Comparison of ENCODE assay signal across 8 cellular contexts in the genomic region with DNA sequence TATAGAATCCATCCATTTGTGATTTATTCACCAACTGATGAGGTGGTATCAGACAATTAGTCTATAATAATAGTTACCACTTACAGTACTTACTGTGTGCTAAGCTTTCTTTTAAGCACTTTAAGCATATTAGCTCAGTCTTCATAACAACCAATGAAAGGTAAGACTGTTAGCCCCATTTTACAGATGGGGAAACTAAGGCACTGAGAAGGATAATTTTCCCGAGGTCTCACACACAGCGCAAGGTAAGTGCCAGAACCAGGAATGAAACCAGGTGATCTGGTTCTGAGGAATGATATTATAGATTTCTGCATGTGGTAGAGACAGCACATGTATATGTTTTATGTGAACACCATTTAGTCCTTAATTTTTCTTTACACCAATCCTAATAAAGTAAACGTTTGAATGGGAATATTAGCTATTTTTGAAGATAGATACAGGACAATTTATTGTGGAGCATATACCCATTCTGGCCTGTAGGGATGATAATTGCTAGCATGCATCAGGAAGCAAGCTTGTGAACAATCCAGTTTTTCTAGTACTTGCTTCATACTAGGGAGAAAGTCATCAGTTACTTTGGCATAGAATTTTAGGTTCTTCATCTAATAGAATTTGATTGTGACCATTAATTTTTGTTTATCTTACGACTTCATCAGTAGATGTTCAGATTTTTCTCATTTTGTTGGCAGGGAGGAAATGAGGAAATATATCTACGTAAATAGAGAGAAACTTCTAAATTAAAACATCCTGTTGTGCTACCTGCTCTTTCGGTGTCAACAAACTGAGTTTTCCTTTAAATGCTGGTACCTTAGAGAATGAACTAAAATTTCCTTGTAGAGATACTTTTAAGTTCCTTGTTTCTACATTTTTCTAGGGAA. TPM values are rescaled to one million over a fixed set of nuclear protein-coding genes. Genes with fewer than 3 reads are reported as not detected.
A peak's percentile ranks its signal among the peaks of the same experiment; 100 is the strongest.
DNase-seq lines count a peak whose midpoint lies in the region; FAIRE-seq and TF ChIP-seq lines count a peak whose summit lies in the region.

No MANE protein-coding gene starts in this region.

- no peaks in the 10 kb centered on the region for H3K9me3 ChIP-seq in CD8-positive, alpha-beta memory T cell (ENCODE audit: low read length)
- H3K9me3 ChIP-seq in uterus = no peaks in the 10 kb centered on the region

- no peak overlapping the region for H2AK5ac ChIP-seq in mesendoderm (ENCODE audit: low read length)

- H3K4ac ChIP-seq in mesendoderm (ENCODE audit: low read depth, low read length) = no peak overlapping the region

- H3K4me3 Mint-ChIP-seq in CD8-positive, alpha-beta memory T cell = peak overlapping the region; percentile 85 to 99 (median 97)
- H3K4me3 Mint-ChIP-seq in nephron = peak overlapping the region; percentile 92 to 99 (median 99)

- no peaks in the 10 kb centered on the region for H3K9me3 Mint-ChIP-seq in CD8-positive, alpha-beta memory T cell
- H3K9me3 Mint-ChIP-seq in nephron = no peaks in the 10 kb centered on the region

- no peak overlapping the region for H2BK120ac ChIP-seq in mesendoderm (ENCODE audit: low read depth, low read length)

- H3K79me2 ChIP-seq in mesendoderm (ENCODE audit: control insufficient read depth, insufficient read depth, low read length) = peaks cover 69% of the 10 kb centered on the region

- H3K27ac ChIP-seq in CD8-positive, alpha-beta memory T cell (ENCODE audit: low read depth, low read length) = no peak overlapping the region
- H3K27ac ChIP-seq in mesendoderm (ENCODE audit: low read depth, low read length) (no peak overlapping the region), uterus (no peak overlapping the region)

- no peak overlapping the region for H3K23ac ChIP-seq in mesendoderm (ENCODE audit: low read length)

- H4K8ac ChIP-seq in mesendoderm (ENCODE audit: low read depth, low read length) = no peak overlapping the region

- no peak overlapping the region for H3K56ac ChIP-seq in mesendoderm (ENCODE audit: low read length)

- POLR2A ChIA-PET in CD8-positive, alpha-beta memory T cell (lab: Charles Lee) = interaction anchor here (0.9 to 1.7 kb wide), 3 partner anchors 8 to 79 kb away, joined by 3 to 5 read pairs (median 4); no protein-coding TSS in a partner anchor

- no peaks in the 10 kb centered on the region for H3K27me3 Mint-ChIP-seq in CD8-positive, alpha-beta memory T cell
- H3K27me3 Mint-ChIP-seq in nephron (ENCODE audit: low read depth) = no peaks in the 10 kb centered on the region

- DNase-seq in CD8-positive, alpha-beta memory T cell = no peak
- DNase-seq in LNCaP clone FGC (ENCODE audit: low read depth) = peak; percentile 63
- peak; percentile 26 to 45 for DNase-seq in cardiac fibroblast (ENCODE audit: low read depth in 2 of 2)
- no peak for DNase-seq in activated CD4-positive, CD25-positive, alpha-beta regulatory T cell (lab: John Stamatoyannopoulos, UW)
- DNase-seq in mesendoderm = no peak
- DNase-seq in uterus = no peak
- no peak for DNase-seq in D721Med (ENCODE audit: insufficient read length, low spot score)

- peak overlapping the region; percentile 49 to 99 (median 92) for H3K27ac Mint-ChIP-seq in CD8-positive, alpha-beta memory T cell
- H3K27ac Mint-ChIP-seq in nephron = no peak overlapping the region

- no peak overlapping the region for H2BK15ac ChIP-seq in mesendoderm (replicated peaks; ENCODE audit: low read depth)

- intact Hi-C loops in uterus (cut with DNase I; ENCODE audit: low total_unique reads) = loop anchor here (10.0 kb wide), 1 partner anchor 76 kb away; the partner anchor contains the start of genes STK4 and TOMM34

- H3K9ac ChIP-seq in mesendoderm (ENCODE audit: low read length) = no peak overlapping the region

- H3K36me3 ChIP-seq in CD8-positive, alpha-beta memory T cell (ENCODE audit: insufficient read depth, low read length) = no peaks in the 10 kb centered on the region
- H3K36me3 ChIP-seq in mesendoderm (ENCODE audit: control insufficient read depth, insufficient read depth, low read length) (no peaks in the 10 kb centered on the region), uterus (no peaks in the 10 kb centered on the region)

- peaks cover 80 to 88% (median 82%) of the 10 kb centered on the region in 3 donors for H3K4me1 Mint-ChIP-seq in CD8-positive, alpha-beta memory T cell
- peaks cover 49% of the 10 kb centered on the region for H3K4me1 Mint-ChIP-seq in nephron

- H3K36me3 Mint-ChIP-seq in CD8-positive, alpha-beta memory T cell = peaks cover 0 to 61% (median 4%) of the 10 kb centered on the region in 3 donors
- peaks cover 14% of the 10 kb centered on the region for H3K36me3 Mint-ChIP-seq in nephron (ENCODE audit: low read depth)

- TF ChIP-seq POLR2A in uterus (IDR thresholded peaks at IDR 0.05) = no peak

- CTCF ChIA-PET in CD8-positive, alpha-beta memory T cell (lab: Charles Lee) = interaction anchor here (0.6 to 1.9 kb wide), 7 partner anchors 10 to 79 kb away, joined by 3 to 5 read pairs (median 3); partner anchors contain the start of genes PABPC1L and STK4

- no peaks in the 10 kb centered on the region for H3K27me3 ChIP-seq in CD8-positive, alpha-beta memory T cell (ENCODE audit: insufficient read depth, low read length, poor library complexity, severe bottlenecking)
- H3K27me3 ChIP-seq in mesendoderm (ENCODE audit: insufficient read depth, low read length, poor library complexity) (no peaks in the 10 kb centered on the region), uterus (no peaks in the 10 kb centered on the region)

- H3K4me3 ChIP-seq in CD8-positive, alpha-beta memory T cell (ENCODE audit: low read length) = peak overlapping the region; percentile 89
- peak overlapping the region; percentile 32 for H3K4me3 ChIP-seq in LNCaP clone FGC (ENCODE audit: low read depth, low read length)
- H3K4me3 ChIP-seq in cardiac fibroblast (replicated peaks in 1 of 2; ENCODE audit: low read depth in 2 of 2, low read length in 2 of 2) = peak overlapping the region in 1 of 2 donors; percentile 7
- H3K4me3 ChIP-seq in mesendoderm (ENCODE audit: low read length) = no peak overlapping the region
- H3K4me3 ChIP-seq in uterus = no peak overlapping the region

- no CpG with 5 or more reads among the region's 6 CpGs for WGBS in mesendoderm (ENCODE audit: extremely low coverage, insufficient coverage, low lambda C conversion rate)

- FAIRE-seq in D721Med (lab: Jason Lieb, UNC) = no peak

- no peak overlapping the region for H3K18ac ChIP-seq in mesendoderm (ENCODE audit: low read length)

- no peak overlapping the region for H3K4me2 ChIP-seq in mesendoderm (ENCODE audit: low read length)

- peaks cover 72% of the 10 kb centered on the region for H3K4me1 ChIP-seq in CD8-positive, alpha-beta memory T cell (ENCODE audit: insufficient read depth, low read length)
- H3K4me1 ChIP-seq in mesendoderm (ENCODE audit: control insufficient read depth, low read depth, low read length) (peaks cover 2% of the 10 kb centered on the region), uterus (peaks cover 0 to 16% of the 10 kb centered on the region in 2 donors)

- no peak overlapping the region for H2BK5ac ChIP-seq in mesendoderm (ENCODE audit: low read length)

- TF ChIP-seq CTCF in LNCaP clone FGC (IDR thresholded peaks at IDR 0.05; ENCODE audit: control insufficient read depth, extremely low read depth, insufficient read depth) (peak; percentile 31), cardiac fibroblast (IDR thresholded peaks at IDR 0.05; ENCODE audit: low read depth, low read length) (peak; percentile 43), nephron (IDR thresholded peaks at IDR 0.05; ENCODE audit: unreplicated experiment in 3 of 3) (peak in 2 of 3 experiments; percentile 24 to 33), uterus (IDR thresholded peaks at IDR 0.05) (peak in 1 of 4 experiments; percentile 29), D721Med (IDR thresholded peaks at IDR 0.05; ENCODE audit: insufficient read depth, missing control alignments) (no peak)

- H4K5ac ChIP-seq in mesendoderm (ENCODE audit: low read length) = no peak overlapping the region

- peaks cover 1% of the 10 kb centered on the region for H3K79me1 ChIP-seq in mesendoderm (ENCODE audit: low read length)

RNA-seq across cellular contexts. Expression of gene YWHAB, which starts 3.0 kb away (rescaled TPM):
- 100 to 1,000 TPM; 275 to 276 TPM for total RNA-seq in CD8-positive, alpha-beta memory T cell
- polyA plus RNA-seq in CD8-positive, alpha-beta memory T cell = 661 TPM
- polyA plus RNA-seq in mesendoderm (2013, experiment 1 of 2) = 300 TPM
- polyA plus RNA-seq in mesendoderm (2013, experiment 2 of 2) = 307 TPM
- 100 to 1,000 TPM in 2 of 4 donors, 10 to 100 TPM in 2; 54.3 to 131 (median 108) TPM for total RNA-seq in uterus

RNA-seq across cellular contexts. Expression of gene PABPC1L, which starts 21.4 kb away (rescaled TPM):
- 10 to 100 TPM; 61.1 to 61.4 TPM for total RNA-seq in CD8-positive, alpha-beta memory T cell
- polyA plus RNA-seq in CD8-positive, alpha-beta memory T cell = 1.3 TPM
- 35.6 TPM for polyA plus RNA-seq in mesendoderm (2013, experiment 1 of 2)
- polyA plus RNA-seq in mesendoderm (2013, experiment 2 of 2) = 37.3 TPM
- 10 to 100 TPM in 2 of 4 donors, under 1 TPM in 1, not detected in 1; 0.59 to 17.3 (median 12.9) TPM for total RNA-seq in uterus

Comparison
In these comparisons a context has a peak if more than half of its experiments do, and no peak if none do; other contexts are left out.
1. DNase-seq: peak in LNCaP clone FGC (single experiment) and cardiac fibroblast (2 of 2); none in CD8-positive, alpha-beta memory T cell (0 of 5), activated CD4-positive, CD25-positive, alpha-beta regulatory T cell (0 of 4), mesendoderm (single experiment), uterus (0 of 2) and D721Med (single experiment).
2. H3K4me3 ChIP-seq: peak in CD8-positive, alpha-beta memory T cell (single experiment) and LNCaP clone FGC (single experiment); none in mesendoderm (single experiment) and uterus (0 of 2).
3. H3K27ac Mint-ChIP-seq: peak in CD8-positive, alpha-beta memory T cell (8 of 8); none in nephron (0 of 3).